ENCODE assay signal across 8 cellular contexts in genomic region chr12:112012775-112013600, GRCh38. TPM values are rescaled to one million over a fixed set of nuclear protein-coding genes. Genes with fewer than 3 reads are reported as not detected.
DNase-seq lines count a peak whose midpoint lies in the region; ATAC-seq and TF ChIP-seq lines count a peak whose summit lies in the region.

TSS of gene ERP29 (plus strand) at chr12:112013426. CDS start at chr12:112013466, 40 bp downstream.
TSS of gene TMEM116 (minus strand) at chr12:112013165. CDS start at chr12:112005270, 7,895 bp downstream.

- DNase-seq in ELR (ENCODE audit: low read depth) (peak; percentile 98), H4 (ENCODE audit: low spot score) (peak; percentile 97), LoVo (ENCODE audit: low spot score) (peak; percentile 100), RWPE2 (ENCODE audit: low spot score) (peak; percentile 98), fibroblast of the aortic adventitia (ENCODE audit: low read depth) (peak; percentile 98), nephron progenitor cell (peak; percentile 100)
- peak; percentile 100 for DNase-seq in activated T-helper 9 cell treated with anti-CD3 and anti-CD28 coated beads, Interleukin-2, amount 50 U/mL, for 16 hours (ENCODE audit: low read depth)
- DNase-seq in stimulated activated naive CD8-positive, alpha-beta T cell treated with anti-CD3 and anti-CD28 coated beads, Interleukin-15, amount 100 ng/mL, for 72 hours, result peak; percentile 98 to 99

- H3K4me3 Mint-ChIP-seq in nephron progenitor cell, result peak within 1 kb of the TSS; percentile 88
- peak within 1 kb of the TSS; percentile 79 to 95 for H3K4me3 Mint-ChIP-seq in stimulated activated naive CD8-positive, alpha-beta T cell treated with anti-CD3 and anti-CD28 coated beads, Interleukin-15, amount 100 ng/mL, for 72 hours

- peaks cover 18% of the 10 kb centered on the region for H3K36me3 ChIP-seq in RWPE2 (ENCODE audit: low read depth)

- peaks cover 43% of the 10 kb centered on the region for H3K4me1 Mint-ChIP-seq in nephron progenitor cell
- peaks cover 58% of the 10 kb centered on the region for H3K4me1 Mint-ChIP-seq in stimulated activated naive CD8-positive, alpha-beta T cell treated with anti-CD3 and anti-CD28 coated beads, Interleukin-15, amount 100 ng/mL, for 72 hours

- peaks cover 13% of the 10 kb centered on the region for H3K9me3 Mint-ChIP-seq in nephron progenitor cell
- H3K9me3 Mint-ChIP-seq in stimulated activated naive CD8-positive, alpha-beta T cell treated with anti-CD3 and anti-CD28 coated beads, Interleukin-15, amount 100 ng/mL, for 72 hours, result peaks cover 8% of the 10 kb centered on the region in 2 donors

- H3K27me3 ChIP-seq in RWPE2 (ENCODE audit: insufficient read depth, poor library complexity, severe bottlenecking), result no peaks in the 10 kb centered on the region

- H3K4me3 ChIP-seq in RWPE2 (ENCODE audit: severe bottlenecking), result peak within 1 kb of the TSS; percentile 89
- H3K4me3 ChIP-seq in fibroblast of the aortic adventitia (ENCODE audit: low read depth, low read length), result peak within 1 kb of the TSS; percentile 95

- peak within 1 kb of the TSS; percentile 88 for H3K27ac ChIP-seq in RWPE2 (ENCODE audit: poor library complexity, severe bottlenecking)

- H3K27me3 Mint-ChIP-seq in nephron progenitor cell (ENCODE audit: low read depth, poor library complexity), result no peaks in the 10 kb centered on the region
- no peaks in the 10 kb centered on the region for H3K27me3 Mint-ChIP-seq in stimulated activated naive CD8-positive, alpha-beta T cell treated with anti-CD3 and anti-CD28 coated beads, Interleukin-15, amount 100 ng/mL, for 72 hours

- no peaks in the 10 kb centered on the region for H3K9me3 ChIP-seq in RWPE2 (ENCODE audit: severe bottlenecking)

- H3K36me3 Mint-ChIP-seq in nephron progenitor cell (ENCODE audit: low read depth), result peaks cover 45% of the 10 kb centered on the region

- H3K4me1 ChIP-seq in RWPE2 (ENCODE audit: insufficient read depth, poor library complexity, severe bottlenecking), result peaks cover 4% of the 10 kb centered on the region

- ATAC-seq in RWPE2 (ENCODE audit: low read depth), result peak; percentile 70
- peak; percentile 85 for ATAC-seq in stimulated activated naive CD8-positive, alpha-beta T cell treated with anti-CD3 and anti-CD28 coated beads, Interleukin-15, amount 100 ng/mL, for 72 hours

- peak within 1 kb of the TSS; percentile 98 for H3K27ac Mint-ChIP-seq in nephron progenitor cell
- H3K27ac Mint-ChIP-seq in stimulated activated naive CD8-positive, alpha-beta T cell treated with anti-CD3 and anti-CD28 coated beads, Interleukin-15, amount 100 ng/mL, for 72 hours, result peak within 1 kb of the TSS; percentile 97 to 99

- TF ChIP-seq CTCF in RWPE2 (IDR thresholded peaks at IDR 0.05; ENCODE audit: poor library complexity, severe bottlenecking) (peak; percentile 29), fibroblast of the aortic adventitia (IDR thresholded peaks at IDR 0.05; ENCODE audit: insufficient read depth, low read length) (peak; percentile 71), nephron progenitor cell (IDR thresholded peaks at IDR 0.05) (peak; percentile 52)

RNA-seq across cellular contexts. Expression of gene ERP29, which starts in this region (rescaled TPM):
- total RNA-seq in H4 (2014; rRNA removed; shearing (Covaris generic)), result 114 and 124 TPM in 2 replicates
- total RNA-seq in fibroblast of the aortic adventitia (ENCODE audit: low replicate concordance), result 56.0 and 77.7 TPM in 2 replicates

RNA-seq across cellular contexts. Expression of gene TMEM116, which starts in this region (rescaled TPM):
- 17.0 and 23.4 TPM in 2 replicates for total RNA-seq in H4 (2014; rRNA removed; shearing (Covaris generic))
- 2.3 and 20.4 TPM in 2 replicates for total RNA-seq in fibroblast of the aortic adventitia (ENCODE audit: low replicate concordance)

Comparison
In these comparisons a context has a peak if more than half of its experiments do, and no peak if none do; other contexts are left out.
1. Peak in every context shown above with its lines: DNase-seq, ATAC-seq, H3K4me3 ChIP-seq and H3K27ac ChIP-seq.